In genomic region chr6:42071881-42072583, GRCh38 we compare ENCODE assay signal across 1 cellular context.
TF ChIP-seq lines count a peak whose summit lies in the region.

No MANE protein-coding gene starts in this region.

TF ChIP-seq in K562, 482 proteins besides CTCF, POLR2A, EP300 and RAD21 (continued from another document):
- TF ChIP-seq, protein P1, sequence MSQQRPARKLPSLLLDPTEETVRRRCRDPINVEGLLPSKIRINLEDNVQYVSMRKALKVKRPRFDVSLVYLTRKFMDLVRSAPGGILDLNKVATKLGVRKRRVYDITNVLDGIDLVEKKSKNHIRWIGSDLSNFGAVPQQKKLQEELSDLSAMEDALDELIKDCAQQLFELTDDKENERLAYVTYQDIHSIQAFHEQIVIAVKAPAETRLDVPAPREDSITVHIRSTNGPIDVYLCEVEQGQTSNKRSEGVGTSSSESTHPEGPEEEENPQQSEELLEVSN (IDR thresholded peaks at IDR 0.05; ENCODE audit: borderline replicate concordance in 1 of 2, extremely low read depth in 1 of 2, insufficient read depth in 1 of 2, insufficient read length in 1 of 2, low read depth in 1 of 2, low read length in 1 of 2, poor library complexity in 1 of 2, severe bottlenecking in 1 of 2) = no peak
- no peak for TF ChIP-seq ZNF764 (CRISPR knock-in tag; IDR thresholded peaks at IDR 0.05; ENCODE audit: low read depth)
